Comparison of ENCODE assay signal across 11 cellular contexts in the genomic region with DNA sequence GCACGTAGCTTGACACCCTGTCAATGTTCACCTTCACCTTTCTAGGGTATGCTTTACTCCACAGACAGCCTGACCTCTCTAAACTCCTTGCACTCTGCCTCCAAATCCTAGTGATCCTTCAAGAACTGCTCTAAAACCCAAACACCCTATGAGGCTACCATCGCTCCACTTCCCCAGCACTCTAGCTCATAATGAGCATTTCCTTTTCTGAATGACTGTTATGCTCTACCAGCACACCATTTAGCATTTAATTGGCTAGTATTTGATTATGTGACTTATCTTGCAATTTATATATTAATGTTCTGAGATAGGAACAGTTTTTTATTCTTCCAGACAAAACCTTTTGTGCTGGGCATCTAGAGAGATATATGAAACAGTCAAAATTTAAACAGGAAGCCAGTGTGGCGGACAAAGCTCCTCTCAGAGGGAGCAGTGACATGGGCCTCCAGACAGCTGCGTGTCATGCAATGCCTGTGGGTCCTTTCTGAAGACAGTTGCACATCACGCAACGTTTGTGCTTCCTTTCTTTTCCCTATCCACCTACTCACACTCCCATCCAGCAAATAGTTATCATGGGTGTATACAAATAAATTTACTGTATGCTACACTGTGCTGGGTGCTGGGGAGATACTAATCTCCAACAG.
DNase-seq lines count a peak whose midpoint lies in the region; ATAC-seq lines count a peak whose summit lies in the region.
"Had no signal": no experiment of that assay in that cellular context is flagged by ENCODE, and none has a peak within 500 bp of the region (broad histone marks: within the 10 kb centered on the region; RNA-seq: fewer than 3 reads in every experiment).

No MANE protein-coding gene starts in this region.

- DNase-seq in activated naive CD8-positive, alpha-beta T cell treated with anti-CD3 and anti-CD28 coated beads, Interleukin-2, amount 10 ng/mL, durations not matched to agents 7 days and 5 days: no peak
- no peak for DNase-seq in activated naive CD8-positive, alpha-beta T cell treated with anti-CD3 and anti-CD28 coated beads for 36 hours
- peak; percentile 52 for DNase-seq in KBM-7
- DNase-seq in activated effector memory CD4-positive, alpha-beta T cell treated with Interleukin-2 at 50 U/mL for 16 hours: no peak
- no peak for DNase-seq in NCI-H226
- no peak for DNase-seq in nucleus accumbens (lab: John Stamatoyannopoulos, UW)
- DNase-seq in immature natural killer cell: no peak
- DNase-seq: activated gamma-delta T cell treated with Interleukin-2 at 50 U/mL for 16 hours, kidney, sigmoid colon had no signal

- peak overlapping the region; percentile 20 for H3K4me3 Mint-ChIP-seq in activated naive CD8-positive, alpha-beta T cell treated with anti-CD3 and anti-CD28 coated beads, Interleukin-2, amount 10 ng/mL, durations not matched to agents 7 days and 5 days
- H3K4me3 Mint-ChIP-seq in activated naive CD8-positive, alpha-beta T cell treated with anti-CD3 and anti-CD28 coated beads for 36 hours: no peak overlapping the region
- H3K4me3 Mint-ChIP-seq in immature natural killer cell: no peak overlapping the region

- H3K27ac Mint-ChIP-seq in activated naive CD8-positive, alpha-beta T cell treated with anti-CD3 and anti-CD28 coated beads, Interleukin-2, amount 10 ng/mL, durations not matched to agents 7 days and 5 days: peak overlapping the region; percentile 77
- no peak overlapping the region for H3K27ac Mint-ChIP-seq in activated naive CD8-positive, alpha-beta T cell treated with anti-CD3 and anti-CD28 coated beads for 36 hours
- H3K27ac Mint-ChIP-seq in immature natural killer cell: peak overlapping the region in 1 of 6 donors; percentile 4

- POLR2A ChIA-PET in activated naive CD8-positive, alpha-beta T cell treated with anti-CD3 and anti-CD28 coated beads, Interleukin-2, amount 10 ng/mL, durations not matched to agents 7 days and 5 days (lab: Charles Lee): interaction anchor here (1.2 to 3.3 kb wide), 3 partner anchors 34 to 41 kb away, joined by 4 to 19 read pairs (median 13); no protein-coding TSS in a partner anchor

- no peak for ATAC-seq in activated naive CD8-positive, alpha-beta T cell treated with anti-CD3 and anti-CD28 coated beads, Interleukin-2, amount 10 ng/mL, durations not matched to agents 7 days and 5 days (ENCODE audit: low read depth)
- ATAC-seq in HG02798 (IDR thresholded peaks at IDR 0.05; ENCODE audit: poor library complexity, unreplicated experiment): peak; percentile 40

- H3K36me3 Mint-ChIP-seq in activated naive CD8-positive, alpha-beta T cell treated with anti-CD3 and anti-CD28 coated beads, Interleukin-2, amount 10 ng/mL, durations not matched to agents 7 days and 5 days: peaks cover 43% of the 10 kb centered on the region
- H3K36me3 Mint-ChIP-seq in activated naive CD8-positive, alpha-beta T cell treated with anti-CD3 and anti-CD28 coated beads for 36 hours: peaks cover 2% of the 10 kb centered on the region
- peaks cover 19 to 47% (median 30%) of the 10 kb centered on the region in 3 donors for H3K36me3 Mint-ChIP-seq in immature natural killer cell

- in situ Hi-C loops in KBM-7 (cut with MboI; ENCODE audit: low pct_unique_long_range_greater_than_20kb, low sequenced_read_pairs): no loop called here

- no peaks in the 10 kb centered on the region for H3K9me3 Mint-ChIP-seq in activated naive CD8-positive, alpha-beta T cell treated with anti-CD3 and anti-CD28 coated beads, Interleukin-2, amount 10 ng/mL, durations not matched to agents 7 days and 5 days
- no peaks in the 10 kb centered on the region for H3K9me3 Mint-ChIP-seq in activated naive CD8-positive, alpha-beta T cell treated with anti-CD3 and anti-CD28 coated beads for 36 hours
- H3K9me3 Mint-ChIP-seq in immature natural killer cell: no peaks in the 10 kb centered on the region

- H3K4me1 Mint-ChIP-seq in activated naive CD8-positive, alpha-beta T cell treated with anti-CD3 and anti-CD28 coated beads, Interleukin-2, amount 10 ng/mL, durations not matched to agents 7 days and 5 days: peaks cover 50% of the 10 kb centered on the region
- H3K4me1 Mint-ChIP-seq in activated naive CD8-positive, alpha-beta T cell treated with anti-CD3 and anti-CD28 coated beads for 36 hours: peaks cover 16% of the 10 kb centered on the region
- H3K4me1 Mint-ChIP-seq in immature natural killer cell: peaks cover 3 to 8% of the 10 kb centered on the region in 2 donors

- H3K27me3 Mint-ChIP-seq in activated naive CD8-positive, alpha-beta T cell treated with anti-CD3 and anti-CD28 coated beads, Interleukin-2, amount 10 ng/mL, durations not matched to agents 7 days and 5 days: no peaks in the 10 kb centered on the region
- H3K27me3 Mint-ChIP-seq in activated naive CD8-positive, alpha-beta T cell treated with anti-CD3 and anti-CD28 coated beads for 36 hours: no peaks in the 10 kb centered on the region
- H3K27me3 Mint-ChIP-seq in immature natural killer cell (ENCODE audit: low read depth in 3 of 3): peaks cover 2 to 5% (median 2%) of the 10 kb centered on the region in 3 donors
